In genomic region chr2:28683100-28683706, GRCh38 we compare ENCODE assay signal across 7 cellular contexts.
DNase-seq lines count a peak whose midpoint lies in the region; ATAC-seq and TF ChIP-seq lines count a peak whose summit lies in the region.

No MANE protein-coding gene starts in this region.

- peak; percentile 82 to 93 (median 88) for ATAC-seq in heart right ventricle
- no peak for ATAC-seq in HG02840 (IDR thresholded peaks at IDR 0.05; ENCODE audit: low FRiP score, unreplicated experiment)
- ATAC-seq in HG03571 (IDR thresholded peaks at IDR 0.05; ENCODE audit: unreplicated experiment): no peak

- intact Hi-C loops in heart right ventricle (cut with DNase I): loop anchor here in 6 of 10 donors (1.0 to 10.0 kb wide), 3 partner anchors 68 to 88 kb away; partner anchors contain the start of gene PPP1CB (in 5 of the 6)
- intact Hi-C loops in activated CD4-positive, alpha-beta memory T cell treated with anti-CD3 and anti-CD28 coated beads for 36 hours (cut with micrococcal nuclease): no loop called here

- no peak for TF ChIP-seq CTCF in heart right ventricle (IDR thresholded peaks at IDR 0.05)

- H3K36me3 Mint-ChIP-seq in activated CD4-positive, alpha-beta memory T cell treated with anti-CD3 and anti-CD28 coated beads for 36 hours: no peaks in the 10 kb centered on the region

- DNase-seq in HT1080 (ENCODE audit: low read depth) (peak; percentile 34), SW480 (ENCODE audit: low spot score) (peak; percentile 53), heart right ventricle (peak; percentile 84 to 91), skeletal muscle cell (ENCODE audit: low read depth) (peak; percentile 81)
- DNase-seq in activated CD4-positive, alpha-beta memory T cell treated with anti-CD3 and anti-CD28 coated beads for 36 hours: no peak

- no peaks in the 10 kb centered on the region for H3K36me3 ChIP-seq in heart right ventricle

- H3K9me3 ChIP-seq in heart right ventricle: no peaks in the 10 kb centered on the region

- peaks cover 5 to 69% (median 55%) of the 10 kb centered on the region in 9 donors for H3K4me1 ChIP-seq in heart right ventricle

- H3K27me3 Mint-ChIP-seq in activated CD4-positive, alpha-beta memory T cell treated with anti-CD3 and anti-CD28 coated beads for 36 hours: no peaks in the 10 kb centered on the region

- H3K4me3 ChIP-seq in heart right ventricle (peak overlapping the region in 1 of 10 donors; percentile 2), skeletal muscle cell (ENCODE audit: low read depth, low read length) (no peak overlapping the region)

- no peak overlapping the region for H3K27ac Mint-ChIP-seq in activated CD4-positive, alpha-beta memory T cell treated with anti-CD3 and anti-CD28 coated beads for 36 hours

- 18% methylated on average over 14 of the region's 14 CpGs for WGBS in heart right ventricle, 2 donors

- no peaks in the 10 kb centered on the region for H3K27me3 ChIP-seq in heart right ventricle

- POLR2A ChIA-PET in activated CD4-positive, alpha-beta memory T cell treated with anti-CD3 and anti-CD28 coated beads for 36 hours (lab: Charles Lee): interaction anchor here (0.6 to 2.8 kb wide), 2 partner anchors 38 to 68 kb away, joined by 3 to 12 read pairs; partner anchors contain the start of gene PPP1CB

- peaks cover 51% of the 10 kb centered on the region for H3K4me1 Mint-ChIP-seq in activated CD4-positive, alpha-beta memory T cell treated with anti-CD3 and anti-CD28 coated beads for 36 hours (ENCODE audit: low read depth)

- H3K27ac ChIP-seq in heart right ventricle: peak overlapping the region in 9 of 10 donors; percentile 56 to 85 (median 82)

- H3K9me3 Mint-ChIP-seq in activated CD4-positive, alpha-beta memory T cell treated with anti-CD3 and anti-CD28 coated beads for 36 hours: no peaks in the 10 kb centered on the region

- H3K4me3 Mint-ChIP-seq in activated CD4-positive, alpha-beta memory T cell treated with anti-CD3 and anti-CD28 coated beads for 36 hours: no peak overlapping the region

- CTCF ChIA-PET in activated CD4-positive, alpha-beta memory T cell treated with anti-CD3 and anti-CD28 coated beads for 36 hours (lab: Charles Lee): interaction anchor here (3.4 kb wide), 1 partner anchor 89 kb away, joined by 20 read pairs; no protein-coding TSS in a partner anchor

Comparison
In these comparisons a context has a peak if more than half of its experiments do, and no peak if none do; other contexts are left out.
1. ATAC-seq: peak in heart right ventricle (8 of 8); none in HG02840 (single experiment) and HG03571 (single experiment).